13 cellular contexts compared by ENCODE assay signal in genomic region chr4:7168106-7168505, GRCh38. TPM values are rescaled to one million over a fixed set of nuclear protein-coding genes. Genes with fewer than 3 reads are reported as not detected.
A peak's percentile ranks its signal among the peaks of the same experiment; 100 is the strongest.
DNase-seq lines count a peak whose midpoint lies in the region; TF ChIP-seq lines count a peak whose summit lies in the region.
"Had no signal": no experiment of that assay in that cellular context is flagged by ENCODE, and none has a peak within 500 bp of the region (broad histone marks: within the 10 kb centered on the region; RNA-seq: fewer than 3 reads in every experiment).

No MANE protein-coding gene starts in this region.

- H2BK12ac ChIP-seq in H9 (ENCODE audit: insufficient read length, low read depth, low read length), result no peak overlapping the region

- no peaks in the 10 kb centered on the region for H3K23me2 ChIP-seq in H9 (ENCODE audit: insufficient read length, low read depth, low read length, poor library complexity, severe bottlenecking)

- TF ChIP-seq CTCF in H9 (conservative IDR thresholded peaks at IDR 0.05) (no peak), ovary (IDR thresholded peaks at IDR 0.05) (no peak)

- H3K14ac ChIP-seq in H9 (ENCODE audit: insufficient read depth, low read length), result no peak overlapping the region

- H3K27me3 ChIP-seq in BLaER1 treated with 17β-estradiol and CSF1 and Interleukin-3, amounts not matched to agents 10 nM and 100 nM, result no peaks in the 10 kb centered on the region
- H3K27me3 ChIP-seq in H9 (ENCODE audit: insufficient read depth, low read length) (no peaks in the 10 kb centered on the region), ovary (no peaks in the 10 kb centered on the region)

- H3K36me3 ChIP-seq in BLaER1 treated with 17β-estradiol and CSF1 and Interleukin-3, amounts not matched to agents 10 nM and 100 nM, result no peaks in the 10 kb centered on the region
- H3K36me3 ChIP-seq in ovary, result no peaks in the 10 kb centered on the region

- H4K8ac ChIP-seq in H9 (replicated peaks; ENCODE audit: insufficient read length, low read depth, low read length), result no peak overlapping the region

- H3K27me3 Mint-ChIP-seq in H9 (ENCODE audit: low read depth), result peaks cover 12% of the 10 kb centered on the region
- H3K27me3 Mint-ChIP-seq: CD4-positive, alpha-beta T cell; IgD-negative memory B cell had no signal

- no peak overlapping the region for H3K4ac ChIP-seq in H9 (ENCODE audit: low read depth, low read length)

- peak overlapping the region in 7 of 11 experiments; percentile 71 to 89 (median 78); a peak in 14 of 22 replicates for H3K4me2 ChIP-seq in BLaER1 treated with 17β-estradiol and CSF1 and Interleukin-3, amounts not matched to agents 10 nM and 100 nM
- no peak overlapping the region for H3K4me2 ChIP-seq in H9 (ENCODE audit: insufficient read depth, insufficient read length, low read length)

- H2BK15ac ChIP-seq in H9 (ENCODE audit: low read depth, low read length), result no peak overlapping the region

- no peak overlapping the region for H2BK5ac ChIP-seq in H9 (ENCODE audit: insufficient read length, low read length)

- H2AFZ ChIP-seq in H9 (ENCODE audit: low read length), result no peak overlapping the region

- H2BK120ac ChIP-seq in H9 (ENCODE audit: low read depth, low read length, poor library complexity, severe bottlenecking), result no peak overlapping the region

- no peaks in the 10 kb centered on the region; a peak in 1 of 22 replicates for H4K20me1 ChIP-seq in BLaER1 treated with 17β-estradiol and CSF1 and Interleukin-3, amounts not matched to agents 10 nM and 100 nM
- H4K20me1 ChIP-seq in H9 (ENCODE audit: control insufficient read depth, insufficient read depth, insufficient read length), result peaks cover 2% of the 10 kb centered on the region

- H3K27ac Mint-ChIP-seq in H9, result no peak overlapping the region
- H3K27ac Mint-ChIP-seq: CD4-positive, alpha-beta T cell; IgD-negative memory B cell had no signal

- no peak overlapping the region for H4K91ac ChIP-seq in H9 (ENCODE audit: insufficient read length, low read depth, low read length)

- H3K9ac ChIP-seq in BLaER1 treated with 17β-estradiol and CSF1 and Interleukin-3, amounts not matched to agents 10 nM and 100 nM, result 0 out of 22 replicates have a peak overlapping the region, but pooled peaks of 1 of the 11 experiments have one; percentile 27
- H3K9ac ChIP-seq in H9 (ENCODE audit: extremely low read depth, insufficient read length, low read length), result no peak overlapping the region

- no peak overlapping the region for H3K18ac ChIP-seq in H9 (ENCODE audit: insufficient read length, low read depth, low read length)

- H2BK20ac ChIP-seq in H9 (ENCODE audit: low read depth, low read length, poor library complexity, severe bottlenecking), result no peak overlapping the region

- DNase-seq in H9 (peak; percentile 6), islet precursor cell (peak; percentile 40), ovary (peak in 3 of 5 donors; percentile 1 to 19 (median 4)), inferior parietal cortex (ENCODE audit: extremely low spot score) (no peak), KBM-7 (no peak), HuH-7.5 (ENCODE audit: low spot score) (no peak)
- DNase-seq: NCI-H1930; NCI-H69; NK-92 treated with Interleukin-12 subunit alpha and Interleukin-12 subunit beta, amount 100 ng/mL, for 24 hours; SIG-M5 had no signal

- H3K9me3 Mint-ChIP-seq in H9, result no peaks in the 10 kb centered on the region
- H3K9me3 Mint-ChIP-seq: CD4-positive, alpha-beta T cell; IgD-negative memory B cell had no signal

- no peaks in the 10 kb centered on the region for H3K79me2 ChIP-seq in H9 (ENCODE audit: insufficient read depth, low read length)

- no peak overlapping the region for H3K56ac ChIP-seq in H9 (ENCODE audit: insufficient read length, low read depth, low read length)

- no peaks in the 10 kb centered on the region for H3K36me3 Mint-ChIP-seq in H9 (ENCODE audit: insufficient read depth in 1 of 3, low read depth in 3 of 3)

- H3K27ac ChIP-seq in BLaER1 treated with 17β-estradiol and CSF1 and Interleukin-3, amounts not matched to agents 10 nM and 100 nM, result peak overlapping the region in 5 of 11 experiments; percentile 6 to 68 (median 64); a peak in 7 of 22 replicates
- H3K27ac ChIP-seq in H9 (ENCODE audit: insufficient read length, low read depth, low read length), result no peak overlapping the region
- no peak overlapping the region for H3K27ac ChIP-seq in ovary

- no peak overlapping the region for H4K5ac ChIP-seq in H9 (ENCODE audit: insufficient read length, low read depth, low read length)

- no CpG with 5 or more reads among the region's 8 CpGs for WGBS in H9 (ENCODE audit: extremely low coverage, insufficient read length, low lambda C conversion rate)
- WGBS in ovary, 3 donors, result 90 to 96% (median 94%) methylated on average over 8 of the region's 8 CpGs

- no peaks in the 10 kb centered on the region for H3K79me1 ChIP-seq in H9 (ENCODE audit: insufficient read depth, low read depth, low read length, poor library complexity, severe bottlenecking)

- no peak overlapping the region for H2AK5ac ChIP-seq in H9 (ENCODE audit: insufficient read length, low read length)

- H3K4me1 ChIP-seq in BLaER1 treated with 17β-estradiol and CSF1 and Interleukin-3, amounts not matched to agents 10 nM and 100 nM, result peaks cover 17 to 100% (median 93%) of the 10 kb centered on the region in 10 experiments
- H3K4me1 ChIP-seq in H9 (ENCODE audit: insufficient read depth, low read length) (no peaks in the 10 kb centered on the region), ovary (ENCODE audit: insufficient read depth) (no peaks in the 10 kb centered on the region)

- no peak for TF ChIP-seq POLR2A in ovary (IDR thresholded peaks at IDR 0.05)

- no peaks in the 10 kb centered on the region for H3K4me1 Mint-ChIP-seq in H9

- H3T11ph ChIP-seq in H9 (ENCODE audit: low read length), result no peak overlapping the region

- no peak overlapping the region for H3K23ac ChIP-seq in H9 (ENCODE audit: insufficient read length, low read depth, low read length)

- intact Hi-C loops in ovary (cut with DNase I), result no loop called here

- no peak overlapping the region for H3K4me3 ChIP-seq in BLaER1 treated with 17β-estradiol and CSF1 and Interleukin-3, amounts not matched to agents 10 nM and 100 nM
- H3K4me3 ChIP-seq in ovary, result no peak overlapping the region

- no peaks in the 10 kb centered on the region for H3K9me3 ChIP-seq in BLaER1 treated with 17β-estradiol and CSF1 and Interleukin-3, amounts not matched to agents 10 nM and 100 nM (replicated peaks in 1 of 11)
- H3K9me3 ChIP-seq in H9 (ENCODE audit: control insufficient read depth, low read depth, low read length), result no peaks in the 10 kb centered on the region
- H3K9me3 ChIP-seq in ovary, result no peaks in the 10 kb centered on the region

- TF ChIP-seq EP300 in ovary (IDR thresholded peaks at IDR 0.05), result no peak

- no peak overlapping the region for H3K4me3 Mint-ChIP-seq in H9
- H3K4me3 Mint-ChIP-seq: CD4-positive, alpha-beta T cell had no signal

- in situ Hi-C loops in KBM-7 (cut with MboI; ENCODE audit: low pct_unique_long_range_greater_than_20kb, low sequenced_read_pairs), result no loop called here

RNA-seq across cellular contexts. Expression of gene SORCS2, which starts 24.2 kb away (rescaled TPM):
- 0.57 and 0.72 TPM in 2 replicates for total RNA-seq in H9 (2021)
- 10 to 100 TPM in 3 of 7 donors, 1 to 10 TPM in 3, under 1 TPM in 1; 0.60 to 23.9 (median 7.1) TPM for total RNA-seq in ovary
- polyA plus RNA-seq in ovary, result 10 to 100 TPM in 1 of 2 donors, 1 to 10 TPM in 1; 3.9 to 10.9 TPM
- total RNA-seq: CD4-positive, alpha-beta T cell had no signal
- polyA plus RNA-seq: IgD-negative memory B cell had no signal

Comparison
In these comparisons a context has a peak if more than half of its experiments do, and no peak if none do; other contexts are left out.
1. DNase-seq: peak in H9 (single experiment), islet precursor cell (single experiment) and ovary (3 of 5); none in inferior parietal cortex (single experiment), KBM-7 (single experiment) and HuH-7.5 (single experiment).